Comparison of ENCODE assay signal across 14 cellular contexts in the genomic region with DNA sequence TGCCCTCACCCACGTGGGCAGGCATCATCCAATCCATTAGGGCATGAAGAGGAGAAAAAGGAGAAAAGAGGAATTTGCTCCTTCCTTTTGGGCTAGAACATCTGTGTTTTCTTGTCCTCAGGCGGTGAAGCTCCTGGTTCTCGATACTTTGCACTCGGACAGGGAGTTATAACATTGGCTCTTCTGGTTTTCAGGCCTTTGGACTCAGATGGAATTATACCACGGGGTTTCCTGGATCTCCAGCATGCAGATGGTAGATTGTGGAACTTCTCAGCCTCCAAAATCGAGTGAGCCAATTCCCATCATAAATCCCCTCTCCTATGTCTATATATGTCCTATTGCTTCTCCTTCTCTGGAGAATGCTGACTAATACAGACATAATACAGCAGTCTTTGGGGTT. TPM values are rescaled to one million over a fixed set of nuclear protein-coding genes. Genes with fewer than 3 reads are reported as not detected.
DNase-seq lines count a peak whose midpoint lies in the region; FAIRE-seq and TF ChIP-seq lines count a peak whose summit lies in the region.
"Not testable (repeated sequence)": the region's sequence is repeated elsewhere in the genome, so short reads cannot be mapped to it uniquely, and the experiment has no call there.
"Had no signal": no experiment of that assay in that cellular context is flagged by ENCODE, and none has a peak within 500 bp of the region (broad histone marks: within the 10 kb centered on the region; RNA-seq: fewer than 3 reads in every experiment).

No MANE protein-coding gene starts in this region.

- TF ChIP-seq CTCF in chondrocyte (IDR thresholded peaks at IDR 0.05); liver (IDR thresholded peaks at IDR 0.05; ENCODE audit: low read depth, low read length, missing input control); nephron (IDR thresholded peaks at IDR 0.05; ENCODE audit: unreplicated experiment in 3 of 3): not testable (repeated sequence)

- H3K4me3 ChIP-seq in liver (ENCODE audit: low read depth in 1 of 3, low read length in 3 of 3); small intestine (ENCODE audit: low read depth in 1 of 2, low read length in 2 of 2): not testable (repeated sequence)

- H3K27me3 Mint-ChIP-seq in chondrocyte (ENCODE audit: low read depth); nephron (ENCODE audit: low read depth): not testable (repeated sequence)

- not testable (repeated sequence) for H3K4me3 Mint-ChIP-seq in chondrocyte (ENCODE audit: unreplicated experiment); nephron

- peak overlapping the region in 1 of 2 donors; percentile 49 for H3K9ac ChIP-seq in liver (ENCODE audit: low read depth in 1 of 2, low read length in 2 of 2)

- TF ChIP-seq RAD21 in liver (IDR thresholded peaks at IDR 0.05), result not testable (repeated sequence)

- H3K4me1 Mint-ChIP-seq in chondrocyte (ENCODE audit: low read depth), result peaks cover 35% of the 10 kb centered on the region
- H3K4me1 Mint-ChIP-seq in nephron, result not testable (repeated sequence)

- FAIRE-seq in small intestine (lab: Jason Lieb, UNC), result not testable (repeated sequence)

- H3K9me3 Mint-ChIP-seq in chondrocyte (ENCODE audit: low read depth); nephron: not testable (repeated sequence)

- H3K27ac ChIP-seq in liver (ENCODE audit: low read depth in 1 of 2, low read length in 2 of 2), result peak overlapping the region; percentile 74 to 80
- not testable (repeated sequence) for H3K27ac ChIP-seq in small intestine (ENCODE audit: low read depth in 1 of 2, low read length in 1 of 2)

- H3K27me3 ChIP-seq in liver (ENCODE audit: control insufficient read depth in 4 of 4, insufficient read depth in 4 of 4, low read length in 3 of 4); small intestine (ENCODE audit: control insufficient read depth in 2 of 2, insufficient read depth in 2 of 2, low read length in 2 of 2): not testable (repeated sequence)

- not testable (repeated sequence) for H3K9me3 ChIP-seq in liver (ENCODE audit: control insufficient read depth in 4 of 4, low read length in 3 of 4); small intestine (ENCODE audit: control insufficient read depth, low read depth)

- H3K27ac Mint-ChIP-seq in chondrocyte (ENCODE audit: unreplicated experiment) (peak overlapping the region; percentile 55), nephron (peak overlapping the region; percentile 75 to 95 (median 92))

- H3K36me3 Mint-ChIP-seq in chondrocyte (ENCODE audit: low read depth); nephron (ENCODE audit: low read depth): not testable (repeated sequence)

- H3K36me3 ChIP-seq in liver (ENCODE audit: control insufficient read depth in 4 of 4, insufficient read depth in 3 of 4, low read depth in 1 of 4, low read length in 3 of 4); small intestine (ENCODE audit: control insufficient read depth in 2 of 2, insufficient read depth in 2 of 2, low read length in 2 of 2): not testable (repeated sequence)

- H3K4me1 ChIP-seq in liver (ENCODE audit: control insufficient read depth in 4 of 4, insufficient read depth in 4 of 4, low read length in 3 of 4), result peaks cover 6 to 26% (median 12%) of the 10 kb centered on the region in 4 donors
- H3K4me1 ChIP-seq in small intestine (ENCODE audit: control insufficient read depth in 2 of 2, insufficient read depth in 1 of 2, low read depth in 1 of 2, low read length in 1 of 2), result not testable (repeated sequence)

- WGBS in liver, result 35% methylated on average over 6 of the region's 6 CpGs
- WGBS in small intestine, 3 donors, result 47 to 63% (median 49%) methylated on average over 5 to 6 of the region's 6 CpGs

- not testable (repeated sequence) for DNase-seq in chondrocyte (ENCODE audit: low spot score)
- DNase-seq in kidney tubule cell (ENCODE audit: low spot score), result peak; percentile 41
- peak; percentile 15 for DNase-seq in small intestine

TF ChIP-seq in liver, 16 proteins besides CTCF, POLR2A, EP300 and RAD21:
- TF ChIP-seq SP1 (IDR thresholded peaks at IDR 0.05) (peak; percentile 45), HNF4A (conservative IDR thresholded peaks at IDR 0.05) (peak; percentile 55 to 75)
- TF ChIP-seq, protein P1, sequence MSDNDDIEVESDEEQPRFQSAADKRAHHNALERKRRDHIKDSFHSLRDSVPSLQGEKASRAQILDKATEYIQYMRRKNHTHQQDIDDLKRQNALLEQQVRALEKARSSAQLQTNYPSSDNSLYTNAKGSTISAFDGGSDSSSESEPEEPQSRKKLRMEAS (IDR thresholded peaks at IDR 0.05), result peak; percentile 11
TF ChIP-seq in liver: peak in this region for 3; not testable (repeated sequence) for 13.

RNA-seq across cellular contexts. Expression of a gene that starts 9.9 kb away (rescaled TPM):
- total RNA-seq in chondrocyte (0.38 TPM in 1 of 3 replicates, not detected in the others), liver (100 to 1,000 TPM in 1 of 2 donors, 10 to 100 TPM in 1; 46.0 to 852 TPM)
- polyA plus RNA-seq in liver (100 to 1,000 TPM; 273 to 728 TPM), small intestine (under 1 TPM in 1 of 3 donors, not detected in 2; 0.18 TPM)
- total RNA-seq: A673; CD4-positive, alpha-beta memory T cell; CD4-positive, CD25-positive, alpha-beta regulatory T cell; CD8-positive, alpha-beta memory T cell; Daoy; G401; GM12878 had no signal
- polyA plus RNA-seq: AG04450; CD14-positive monocyte; CD4-positive, alpha-beta memory T cell; CD4-positive, CD25-positive, alpha-beta regulatory T cell; CD8-positive, alpha-beta memory T cell; GM12878 had no signal

Comparison
In these comparisons a context has a peak if more than half of its experiments do, and no peak if none do; other contexts are left out.
1. RNA of a gene that starts 9.9 kb away (total RNA-seq): 46.0 to 852 TPM in liver; 0.38 TPM in chondrocyte; every median in the first group is over 10 times any median in the second.